In the genomic region with DNA sequence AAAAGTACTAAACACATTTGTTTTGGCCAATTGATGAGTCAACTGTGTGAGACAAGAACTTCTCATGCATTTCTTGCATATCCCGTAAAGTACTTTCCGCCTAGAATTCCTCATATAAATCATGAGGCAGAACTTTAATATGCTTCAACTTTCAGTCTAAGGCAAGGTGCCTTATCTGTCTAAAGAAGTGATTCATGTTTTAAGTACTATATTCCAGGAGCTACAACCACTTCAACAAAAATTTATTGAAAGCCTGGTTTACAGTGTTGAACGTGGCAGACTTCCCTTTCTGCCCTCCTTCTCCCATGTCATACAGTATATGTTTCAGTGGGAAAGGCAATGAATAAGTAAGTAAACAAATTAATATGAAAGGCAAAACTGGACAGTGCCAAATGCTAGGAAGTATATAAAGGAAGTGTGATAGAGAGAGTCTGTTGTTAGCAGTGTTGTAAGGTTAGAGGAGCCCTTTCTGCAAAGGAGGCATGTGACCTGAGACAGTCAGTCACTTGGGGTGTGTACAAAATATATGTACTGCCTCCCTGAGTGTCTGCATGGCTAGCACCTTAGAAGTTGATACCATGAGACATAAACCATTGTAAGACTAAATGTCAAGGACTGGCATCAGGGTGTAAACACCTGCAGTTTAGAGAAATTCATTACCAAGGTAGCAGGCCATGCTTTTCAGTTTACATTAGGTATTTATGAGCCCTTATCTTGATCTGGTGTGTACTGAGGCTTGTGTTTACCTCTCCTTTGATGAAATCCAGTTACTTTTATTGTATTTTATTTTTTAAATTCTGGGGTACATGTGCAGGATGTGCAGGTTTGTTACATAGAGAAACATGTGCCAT, we compare ENCODE assay signal across 21 cellular contexts.
DNase-seq lines count a peak whose midpoint lies in the region; ATAC-seq and TF ChIP-seq lines count a peak whose summit lies in the region.
"Had no signal": no experiment of that assay in that cellular context is flagged by ENCODE, and none has a peak within 500 bp of the region (broad histone marks: within the 10 kb centered on the region; RNA-seq: fewer than 3 reads in every experiment).

No MANE protein-coding gene starts in this region.

- H3K27me3 ChIP-seq in upper lobe of right lung, result no peaks in the 10 kb centered on the region
- H3K27me3 ChIP-seq: right atrium auricular region had no signal

- peaks cover 5% of the 10 kb centered on the region for H3K9me3 Mint-ChIP-seq in activated CD8-positive, alpha-beta T cell treated with anti-CD3 and anti-CD28 coated beads for 36 hours
- no peaks in the 10 kb centered on the region for H3K9me3 Mint-ChIP-seq in activated CD8-positive, alpha-beta T cell treated with anti-CD3 and anti-CD28 coated beads, Interleukin-2, amount 10 ng/mL, durations not matched to agents 7 days and 5 days (ENCODE audit: insufficient read depth)
- H3K9me3 Mint-ChIP-seq: activated naive CD4-positive, alpha-beta T cell treated with anti-CD3 and anti-CD28 coated beads for 36 hours; GM23338; WTC11 had no signal

- H3K27ac Mint-ChIP-seq in activated CD8-positive, alpha-beta T cell treated with anti-CD3 and anti-CD28 coated beads for 36 hours, result no peak overlapping the region
- no peak overlapping the region for H3K27ac Mint-ChIP-seq in activated CD8-positive, alpha-beta T cell treated with anti-CD3 and anti-CD28 coated beads, Interleukin-2, amount 10 ng/mL, durations not matched to agents 7 days and 5 days
- H3K27ac Mint-ChIP-seq: activated CD8-positive, alpha-beta memory T cell treated with anti-CD3 and anti-CD28 coated beads, Interleukin-2, amount 10 ng/mL, durations not matched to agents 7 days and 5 days; activated naive CD4-positive, alpha-beta T cell treated with anti-CD3 and anti-CD28 coated beads for 36 hours; GM23338; memory B cell; WTC11 had no signal

- no peaks in the 10 kb centered on the region for H3K36me3 ChIP-seq in upper lobe of right lung
- H3K36me3 ChIP-seq: right atrium auricular region, thoracic aorta had no signal

- no peaks in the 10 kb centered on the region for H3K4me1 ChIP-seq in upper lobe of right lung
- H3K4me1 ChIP-seq: A549, right atrium auricular region had no signal

- no peaks in the 10 kb centered on the region for H3K36me3 Mint-ChIP-seq in activated CD8-positive, alpha-beta T cell treated with anti-CD3 and anti-CD28 coated beads for 36 hours (ENCODE audit: low read depth)
- H3K36me3 Mint-ChIP-seq in activated CD8-positive, alpha-beta T cell treated with anti-CD3 and anti-CD28 coated beads, Interleukin-2, amount 10 ng/mL, durations not matched to agents 7 days and 5 days (ENCODE audit: low read depth), result peaks cover 4% of the 10 kb centered on the region
- H3K36me3 Mint-ChIP-seq: WTC11 had no signal

- POLR2A ChIA-PET in activated CD8-positive, alpha-beta T cell treated with anti-CD3 and anti-CD28 coated beads for 36 hours (lab: Charles Lee), result no interaction called here
- POLR2A ChIA-PET in activated CD8-positive, alpha-beta T cell treated with anti-CD3 and anti-CD28 coated beads, Interleukin-2, amount 10 ng/mL, durations not matched to agents 7 days and 5 days (lab: Charles Lee), result interaction anchor here (1.2 kb wide), 1 partner anchor 27 kb away, joined by 3 read pairs; no protein-coding TSS in a partner anchor

- no peak overlapping the region for H3K4me3 ChIP-seq in epithelial cell of esophagus (ENCODE audit: low read length)
- H3K4me3 ChIP-seq in upper lobe of right lung, result no peak overlapping the region
- H3K4me3 ChIP-seq: A549, GM23338, right atrium auricular region, thoracic aorta had no signal

- intact Hi-C loops in activated CD8-positive, alpha-beta T cell treated with anti-CD3 and anti-CD28 coated beads for 36 hours (cut with micrococcal nuclease), result no loop called here
- intact Hi-C loops in upper lobe of right lung (cut with DNase I), result no loop called here

- H3K4me1 Mint-ChIP-seq in activated CD8-positive, alpha-beta T cell treated with anti-CD3 and anti-CD28 coated beads for 36 hours (ENCODE audit: low read depth), result peaks cover 19% of the 10 kb centered on the region
- H3K4me1 Mint-ChIP-seq in activated CD8-positive, alpha-beta T cell treated with anti-CD3 and anti-CD28 coated beads, Interleukin-2, amount 10 ng/mL, durations not matched to agents 7 days and 5 days (ENCODE audit: low read depth), result peaks cover 15% of the 10 kb centered on the region

- H3K9me3 ChIP-seq in upper lobe of right lung, result no peaks in the 10 kb centered on the region
- H3K9me3 ChIP-seq: A549, right atrium auricular region, thoracic aorta had no signal

- no peaks in the 10 kb centered on the region for H3K27me3 Mint-ChIP-seq in activated CD8-positive, alpha-beta T cell treated with anti-CD3 and anti-CD28 coated beads for 36 hours
- H3K27me3 Mint-ChIP-seq in activated CD8-positive, alpha-beta T cell treated with anti-CD3 and anti-CD28 coated beads, Interleukin-2, amount 10 ng/mL, durations not matched to agents 7 days and 5 days (ENCODE audit: low read depth), result no peaks in the 10 kb centered on the region
- H3K27me3 Mint-ChIP-seq: activated CD8-positive, alpha-beta memory T cell treated with anti-CD3 and anti-CD28 coated beads, Interleukin-2, amount 10 ng/mL, durations not matched to agents 7 days and 5 days; memory B cell had no signal

- CTCF ChIA-PET in activated CD8-positive, alpha-beta T cell treated with anti-CD3 and anti-CD28 coated beads for 36 hours (lab: Charles Lee), result interaction anchor here (0.7 kb wide), 1 partner anchor 25 kb away, joined by 3 read pairs; no protein-coding TSS in a partner anchor
- CTCF ChIA-PET in activated CD8-positive, alpha-beta T cell treated with anti-CD3 and anti-CD28 coated beads, Interleukin-2, amount 10 ng/mL, durations not matched to agents 7 days and 5 days (lab: Charles Lee), result no interaction called here

- ATAC-seq in activated CD8-positive, alpha-beta T cell treated with anti-CD3 and anti-CD28 coated beads for 36 hours, result peak; percentile 49
- ATAC-seq in activated CD8-positive, alpha-beta T cell treated with anti-CD3 and anti-CD28 coated beads, Interleukin-2, amount 10 ng/mL, durations not matched to agents 7 days and 5 days, result no peak
- ATAC-seq in upper lobe of right lung (peak; percentile 64), HG03196 (IDR thresholded peaks at IDR 0.05; ENCODE audit: unreplicated experiment) (no peak)
- ATAC-seq: A549; activated CD8-positive, alpha-beta memory T cell treated with anti-CD3 and anti-CD28 coated beads, Interleukin-2, amount 10 ng/mL, durations not matched to agents 7 days and 5 days; GM23338; WTC11 had no signal

- H3K27ac ChIP-seq in upper lobe of right lung, result no peak overlapping the region
- H3K27ac ChIP-seq: A549, right atrium auricular region, thoracic aorta had no signal

- H3K4me3 Mint-ChIP-seq in activated CD8-positive, alpha-beta T cell treated with anti-CD3 and anti-CD28 coated beads for 36 hours, result no peak overlapping the region
- H3K4me3 Mint-ChIP-seq in activated CD8-positive, alpha-beta T cell treated with anti-CD3 and anti-CD28 coated beads, Interleukin-2, amount 10 ng/mL, durations not matched to agents 7 days and 5 days, result no peak overlapping the region
- H3K4me3 Mint-ChIP-seq: activated CD8-positive, alpha-beta memory T cell treated with anti-CD3 and anti-CD28 coated beads, Interleukin-2, amount 10 ng/mL, durations not matched to agents 7 days and 5 days; activated naive CD4-positive, alpha-beta T cell treated with anti-CD3 and anti-CD28 coated beads for 36 hours; GM23338; memory B cell; WTC11 had no signal

- DNase-seq in activated CD8-positive, alpha-beta T cell treated with anti-CD3 and anti-CD28 coated beads for 36 hours, result no peak
- no peak for DNase-seq in activated CD8-positive, alpha-beta T cell treated with anti-CD3 and anti-CD28 coated beads, Interleukin-2, amount 10 ng/mL, durations not matched to agents 7 days and 5 days
- peak; percentile 89 for DNase-seq in NCI-H226
- DNase-seq in epithelial cell of esophagus (ENCODE audit: low read depth), result peak; percentile 53
- DNase-seq in upper lobe of right lung, result no peak
- DNase-seq in NCI-H1092 treated with DMSO at 0.1 percent for 48 hours (lab: John Stamatoyannopoulos, UW), result no peak
- DNase-seq in COLO668 (lab: John Stamatoyannopoulos, UW; ENCODE audit: unreplicated experiment), result no peak
- DNase-seq: activated CD8-positive, alpha-beta memory T cell treated with anti-CD3 and anti-CD28 coated beads, Interleukin-2, amount 10 ng/mL, durations not matched to agents 7 days and 5 days; activated naive CD4-positive, alpha-beta T cell treated with anti-CD3 and anti-CD28 coated beads for 36 hours; effector CD8-positive, alpha-beta T cell; IMR-90; NCI-H510A; stimulated activated CD4-positive, alpha-beta T cell treated with anti-CD3 and anti-CD28 coated beads, Interleukin-2, amount 100 ng/mL, for 24 hours; SW 1271 had no signal

- no peak for TF ChIP-seq CTCF in activated CD8-positive, alpha-beta T cell treated with anti-CD3 and anti-CD28 coated beads for 36 hours (IDR thresholded peaks at IDR 0.05)
- no peak for TF ChIP-seq CTCF in epithelial cell of esophagus (IDR thresholded peaks at IDR 0.05; ENCODE audit: insufficient read depth, low read depth, low read length, missing control alignments)
- no peak for TF ChIP-seq CTCF in upper lobe of right lung (IDR thresholded peaks at IDR 0.05)

Comparison
In these comparisons a context has a peak if more than half of its experiments do, and no peak if none do; other contexts are left out.
1. ATAC-seq: peak in activated CD8-positive, alpha-beta T cell treated with anti-CD3 and anti-CD28 coated beads for 36 hours (single experiment) and upper lobe of right lung (single experiment); none in activated CD8-positive, alpha-beta T cell treated with anti-CD3 and anti-CD28 coated beads, Interleukin-2, amount 10 ng/mL, durations not matched to agents 7 days and 5 days (single experiment) and HG03196 (single experiment).
2. DNase-seq: peak in NCI-H226 (single experiment) and epithelial cell of esophagus (single experiment); none in activated CD8-positive, alpha-beta T cell treated with anti-CD3 and anti-CD28 coated beads for 36 hours (single experiment), activated CD8-positive, alpha-beta T cell treated with anti-CD3 and anti-CD28 coated beads, Interleukin-2, amount 10 ng/mL, durations not matched to agents 7 days and 5 days (single experiment), upper lobe of right lung (single experiment), NCI-H1092 treated with DMSO at 0.1 percent for 48 hours (single experiment) and COLO668 (single experiment).